ENCODE assay signal across 1 cellular context in genomic region chr2:135029481-135030134, GRCh38.
TF ChIP-seq lines count a peak whose summit lies in the region.

No MANE protein-coding gene starts in this region.

TF ChIP-seq in HepG2, 621 proteins besides CTCF, POLR2A, EP300 and RAD21 (continues in another document):
- no peak for TF ChIP-seq HCFC1 (IDR thresholded peaks at IDR 0.05; ENCODE audit: low read depth, low read length)
- no peak for TF ChIP-seq ZFP36L1 (CRISPR knock-in tag; IDR thresholded peaks at IDR 0.05)
- no peak for TF ChIP-seq MED13 (CRISPR knock-in tag; IDR thresholded peaks at IDR 0.05)
- TF ChIP-seq, protein P1, sequence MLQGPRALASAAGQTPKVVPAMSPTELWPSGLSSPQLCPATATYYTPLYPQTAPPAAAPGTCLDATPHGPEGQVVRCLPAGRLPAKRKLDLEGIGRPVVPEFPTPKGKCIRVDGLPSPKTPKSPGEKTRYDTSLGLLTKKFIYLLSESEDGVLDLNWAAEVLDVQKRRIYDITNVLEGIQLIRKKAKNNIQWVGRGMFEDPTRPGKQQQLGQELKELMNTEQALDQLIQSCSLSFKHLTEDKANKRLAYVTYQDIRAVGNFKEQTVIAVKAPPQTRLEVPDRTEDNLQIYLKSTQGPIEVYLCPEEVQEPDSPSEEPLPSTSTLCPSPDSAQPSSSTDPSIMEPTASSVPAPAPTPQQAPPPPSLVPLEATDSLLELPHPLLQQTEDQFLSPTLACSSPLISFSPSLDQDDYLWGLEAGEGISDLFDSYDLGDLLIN (CRISPR knock-in tag; IDR thresholded peaks at IDR 0.05; ENCODE audit: borderline replicate concordance): no peak
- TF ChIP-seq ZNF251 (CRISPR knock-in tag; IDR thresholded peaks at IDR 0.05): no peak
- no peak for TF ChIP-seq SOX6 (IDR thresholded peaks at IDR 0.05)
- 0 out of 2 replicates have a peak, but pooled peaks have one; percentile 10 for TF ChIP-seq SOX6 (CRISPR knock-in tag; IDR thresholded peaks at IDR 0.05)
- no peak for TF ChIP-seq ZNF430 (CRISPR knock-in tag; IDR thresholded peaks at IDR 0.05)
- no peak for TF ChIP-seq RFX1 (IDR thresholded peaks at IDR 0.05)
- TF ChIP-seq, protein P2, sequence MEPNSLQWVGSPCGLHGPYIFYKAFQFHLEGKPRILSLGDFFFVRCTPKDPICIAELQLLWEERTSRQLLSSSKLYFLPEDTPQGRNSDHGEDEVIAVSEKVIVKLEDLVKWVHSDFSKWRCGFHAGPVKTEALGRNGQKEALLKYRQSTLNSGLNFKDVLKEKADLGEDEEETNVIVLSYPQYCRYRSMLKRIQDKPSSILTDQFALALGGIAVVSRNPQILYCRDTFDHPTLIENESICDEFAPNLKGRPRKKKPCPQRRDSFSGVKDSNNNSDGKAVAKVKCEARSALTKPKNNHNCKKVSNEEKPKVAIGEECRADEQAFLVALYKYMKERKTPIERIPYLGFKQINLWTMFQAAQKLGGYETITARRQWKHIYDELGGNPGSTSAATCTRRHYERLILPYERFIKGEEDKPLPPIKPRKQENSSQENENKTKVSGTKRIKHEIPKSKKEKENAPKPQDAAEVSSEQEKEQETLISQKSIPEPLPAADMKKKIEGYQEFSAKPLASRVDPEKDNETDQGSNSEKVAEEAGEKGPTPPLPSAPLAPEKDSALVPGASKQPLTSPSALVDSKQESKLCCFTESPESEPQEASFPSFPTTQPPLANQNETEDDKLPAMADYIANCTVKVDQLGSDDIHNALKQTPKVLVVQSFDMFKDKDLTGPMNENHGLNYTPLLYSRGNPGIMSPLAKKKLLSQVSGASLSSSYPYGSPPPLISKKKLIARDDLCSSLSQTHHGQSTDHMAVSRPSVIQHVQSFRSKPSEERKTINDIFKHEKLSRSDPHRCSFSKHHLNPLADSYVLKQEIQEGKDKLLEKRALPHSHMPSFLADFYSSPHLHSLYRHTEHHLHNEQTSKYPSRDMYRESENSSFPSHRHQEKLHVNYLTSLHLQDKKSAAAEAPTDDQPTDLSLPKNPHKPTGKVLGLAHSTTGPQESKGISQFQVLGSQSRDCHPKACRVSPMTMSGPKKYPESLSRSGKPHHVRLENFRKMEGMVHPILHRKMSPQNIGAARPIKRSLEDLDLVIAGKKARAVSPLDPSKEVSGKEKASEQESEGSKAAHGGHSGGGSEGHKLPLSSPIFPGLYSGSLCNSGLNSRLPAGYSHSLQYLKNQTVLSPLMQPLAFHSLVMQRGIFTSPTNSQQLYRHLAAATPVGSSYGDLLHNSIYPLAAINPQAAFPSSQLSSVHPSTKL (CRISPR knock-in tag; IDR thresholded peaks at IDR 0.05): peak; percentile 8; the same call in 1 of the 2 replicates
- no peak for TF ChIP-seq PAX8 (CRISPR knock-in tag; IDR thresholded peaks at IDR 0.05; ENCODE audit: borderline replicate concordance)
- TF ChIP-seq ZSCAN21 (CRISPR knock-in tag; IDR thresholded peaks at IDR 0.05; ENCODE audit: borderline replicate concordance): no peak
- no peak for TF ChIP-seq DNMT3B (CRISPR knock-in tag; conservative IDR thresholded peaks at IDR 0.05)
- no peak for TF ChIP-seq FOXO1 (CRISPR knock-in tag; IDR thresholded peaks at IDR 0.05)
- no peak for TF ChIP-seq ELF1 (CRISPR knock-in tag; IDR thresholded peaks at IDR 0.05)
- no peak for TF ChIP-seq ZNF276 (CRISPR knock-in tag; IDR thresholded peaks at IDR 0.05; ENCODE audit: low read depth)
- no peak for TF ChIP-seq HOXA5 (CRISPR knock-in tag; IDR thresholded peaks at IDR 0.05)
- no peak for TF ChIP-seq SKI (IDR thresholded peaks at IDR 0.05; ENCODE audit: partially characterized antibody)
- TF ChIP-seq ZNF777 (CRISPR knock-in tag; IDR thresholded peaks at IDR 0.05): no peak
- TF ChIP-seq FOXP1 (IDR thresholded peaks at IDR 0.05): no peak
- no peak for TF ChIP-seq FOXP1 (CRISPR knock-in tag; IDR thresholded peaks at IDR 0.05)
- no peak for TF ChIP-seq BCL3 (CRISPR knock-in tag; IDR thresholded peaks at IDR 0.05)
- no peak for TF ChIP-seq USF2 (IDR thresholded peaks at IDR 0.05; ENCODE audit: low read depth, low read length)
- peak; percentile 51; the same call in 1 of the 2 replicates for TF ChIP-seq USF2 (CRISPR knock-in tag; IDR thresholded peaks at IDR 0.05; ENCODE audit: borderline replicate concordance)
- no peak for TF ChIP-seq MYPOP (CRISPR knock-in tag; IDR thresholded peaks at IDR 0.05)
- TF ChIP-seq ZBTB44 (CRISPR knock-in tag; IDR thresholded peaks at IDR 0.05): no peak
- TF ChIP-seq, protein P3, sequence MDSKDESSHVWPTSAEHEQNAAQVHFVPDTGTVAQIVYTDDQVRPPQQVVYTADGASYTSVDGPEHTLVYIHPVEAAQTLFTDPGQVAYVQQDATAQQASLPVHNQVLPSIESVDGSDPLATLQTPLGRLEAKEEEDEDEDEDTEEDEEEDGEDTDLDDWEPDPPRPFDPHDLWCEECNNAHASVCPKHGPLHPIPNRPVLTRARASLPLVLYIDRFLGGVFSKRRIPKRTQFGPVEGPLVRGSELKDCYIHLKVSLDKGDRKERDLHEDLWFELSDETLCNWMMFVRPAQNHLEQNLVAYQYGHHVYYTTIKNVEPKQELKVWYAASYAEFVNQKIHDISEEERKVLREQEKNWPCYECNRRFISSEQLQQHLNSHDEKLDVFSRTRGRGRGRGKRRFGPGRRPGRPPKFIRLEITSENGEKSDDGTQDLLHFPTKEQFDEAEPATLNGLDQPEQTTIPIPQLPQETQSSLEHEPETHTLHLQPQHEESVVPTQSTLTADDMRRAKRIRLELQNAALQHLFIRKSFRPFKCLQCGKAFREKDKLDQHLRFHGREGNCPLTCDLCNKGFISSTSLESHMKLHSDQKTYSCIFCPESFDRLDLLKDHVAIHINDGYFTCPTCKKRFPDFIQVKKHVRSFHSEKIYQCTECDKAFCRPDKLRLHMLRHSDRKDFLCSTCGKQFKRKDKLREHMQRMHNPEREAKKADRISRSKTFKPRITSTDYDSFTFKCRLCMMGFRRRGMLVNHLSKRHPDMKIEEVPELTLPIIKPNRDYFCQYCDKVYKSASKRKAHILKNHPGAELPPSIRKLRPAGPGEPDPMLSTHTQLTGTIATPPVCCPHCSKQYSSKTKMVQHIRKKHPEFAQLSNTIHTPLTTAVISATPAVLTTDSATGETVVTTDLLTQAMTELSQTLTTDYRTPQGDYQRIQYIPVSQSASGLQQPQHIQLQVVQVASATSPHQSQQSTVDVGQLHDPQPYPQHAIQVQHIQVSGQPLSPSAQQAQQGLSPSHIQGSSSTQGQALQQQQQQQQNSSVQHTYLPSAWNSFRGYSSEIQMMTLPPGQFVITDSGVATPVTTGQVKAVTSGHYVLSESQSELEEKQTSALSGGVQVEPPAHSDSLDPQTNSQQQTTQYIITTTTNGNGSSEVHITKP (CRISPR knock-in tag; IDR thresholded peaks at IDR 0.05; ENCODE audit: low read depth): no peak
- TF ChIP-seq TCF7 (IDR thresholded peaks at IDR 0.05; ENCODE audit: low read depth): peak; percentile 67; the same call in 1 of the 2 replicates
- no peak for TF ChIP-seq ZNF562 (CRISPR knock-in tag; IDR thresholded peaks at IDR 0.05; ENCODE audit: borderline replicate concordance)
- TF ChIP-seq CHD4 (IDR thresholded peaks at IDR 0.05; ENCODE audit: borderline replicate concordance, low read length): no peak
- TF ChIP-seq ONECUT2 (CRISPR knock-in tag; IDR thresholded peaks at IDR 0.05): peak; percentile 68; the same call in 1 of the 2 replicates
- no peak for TF ChIP-seq ZNF737 (CRISPR knock-in tag; IDR thresholded peaks at IDR 0.05; ENCODE audit: borderline replicate concordance)
- TF ChIP-seq NFE2 (CRISPR knock-in tag; IDR thresholded peaks at IDR 0.05): no peak
- 0 out of 2 replicates have a peak, but pooled peaks have one; percentile 32 for TF ChIP-seq ZBTB37 (CRISPR knock-in tag; IDR thresholded peaks at IDR 0.05)
- TF ChIP-seq AKAP8 (CRISPR knock-in tag; IDR thresholded peaks at IDR 0.05): no peak
- no peak for TF ChIP-seq JUN (CRISPR knock-in tag; IDR thresholded peaks at IDR 0.05)
- no peak for TF ChIP-seq KLF11 (CRISPR knock-in tag; IDR thresholded peaks at IDR 0.05)
- TF ChIP-seq SAFB2 (CRISPR knock-in tag; IDR thresholded peaks at IDR 0.05; ENCODE audit: borderline replicate concordance, low read depth): no peak
- TF ChIP-seq MBNL3 (CRISPR knock-in tag; conservative IDR thresholded peaks at IDR 0.05): no peak
- TF ChIP-seq, protein P4, sequence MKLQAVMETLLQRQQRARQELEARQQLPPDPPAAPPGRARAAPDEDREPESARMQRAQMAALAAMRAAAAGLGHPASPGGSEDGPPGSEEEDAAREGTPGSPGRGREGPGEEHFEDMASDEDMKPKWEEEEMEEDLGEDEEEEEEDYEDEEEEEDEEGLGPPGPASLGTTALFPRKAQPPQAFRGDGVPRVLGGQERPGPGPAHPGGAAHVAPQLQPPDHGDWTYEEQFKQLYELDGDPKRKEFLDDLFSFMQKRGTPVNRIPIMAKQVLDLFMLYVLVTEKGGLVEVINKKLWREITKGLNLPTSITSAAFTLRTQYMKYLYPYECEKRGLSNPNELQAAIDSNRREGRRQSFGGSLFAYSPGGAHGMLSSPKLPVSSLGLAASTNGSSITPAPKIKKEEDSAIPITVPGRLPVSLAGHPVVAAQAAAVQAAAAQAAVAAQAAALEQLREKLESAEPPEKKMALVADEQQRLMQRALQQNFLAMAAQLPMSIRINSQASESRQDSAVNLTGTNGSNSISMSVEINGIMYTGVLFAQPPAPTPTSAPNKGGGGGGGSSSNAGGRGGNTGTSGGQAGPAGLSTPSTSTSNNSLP (IDR thresholded peaks at IDR 0.05; ENCODE audit: low read depth, low read length): 0 out of 2 replicates have a peak, but pooled peaks have one; percentile 24
- TF ChIP-seq SSRP1 (CRISPR knock-in tag; IDR thresholded peaks at IDR 0.05): no peak
- TF ChIP-seq ZNF350 (CRISPR knock-in tag; IDR thresholded peaks at IDR 0.05; ENCODE audit: borderline replicate concordance, low read depth): no peak
- TF ChIP-seq TARDBP (CRISPR knock-in tag; IDR thresholded peaks at IDR 0.05): no peak
- no peak for TF ChIP-seq SIN3A (IDR thresholded peaks at IDR 0.05; ENCODE audit: borderline replicate concordance, low read depth, low read length)
- no peak for TF ChIP-seq ZNF724P (CRISPR knock-in tag; IDR thresholded peaks at IDR 0.05; ENCODE audit: borderline replicate concordance)
- no peak for TF ChIP-seq ZNF451 (CRISPR knock-in tag; IDR thresholded peaks at IDR 0.05)
- TF ChIP-seq MIXL1 (CRISPR knock-in tag; IDR thresholded peaks at IDR 0.05): no peak
